ENCODE assay signal across 24 cellular contexts in genomic region chr16:15051387-15051951, GRCh38.
"Had no signal": no experiment of that assay in that cellular context is flagged by ENCODE, and none has a peak within 500 bp of the region (broad histone marks: within the 10 kb centered on the region; RNA-seq: fewer than 3 reads in every experiment).

No MANE protein-coding gene starts in this region.

- H3K27ac ChIP-seq: brain microvascular endothelial cell, esophagus muscularis mucosa, heart right ventricle, lower lobe of right lung, testis, transverse colon had no signal

- H3K4me1 ChIP-seq: testis had no signal

- H3K27ac Mint-ChIP-seq: activated CD8-positive, alpha-beta T cell treated with anti-CD3 and anti-CD28 coated beads for 36 hours; activated naive CD8-positive, alpha-beta T cell treated with anti-CD3 and anti-CD28 coated beads, Interleukin-2, amount 10 ng/mL, durations not matched to agents 7 days and 5 days; natural killer cell treated with Interleukin-12 subunit alpha and Interleukin-12 subunit beta and Interleukin-15 and Interleukin-18, amount 100 ng/mL, for 72 hours had no signal

- H3K4me3 Mint-ChIP-seq: activated CD8-positive, alpha-beta T cell treated with anti-CD3 and anti-CD28 coated beads for 36 hours; activated naive CD8-positive, alpha-beta T cell treated with anti-CD3 and anti-CD28 coated beads, Interleukin-2, amount 10 ng/mL, durations not matched to agents 7 days and 5 days; natural killer cell treated with Interleukin-12 subunit alpha and Interleukin-12 subunit beta and Interleukin-15 and Interleukin-18, amount 100 ng/mL, for 72 hours; T-helper 17 cell had no signal

- DNase-seq: activated CD4-positive, alpha-beta T cell treated with anti-CD3 and anti-CD28 coated beads, Interleukin-2, amount 50 U/mL, for 1 hour; activated CD8-positive, alpha-beta T cell treated with anti-CD3 and anti-CD28 coated beads for 36 hours; activated naive CD4-positive, alpha-beta T cell; activated naive CD8-positive, alpha-beta T cell treated with anti-CD3 and anti-CD28 coated beads, Interleukin-2, amount 10 ng/mL, durations not matched to agents 7 days and 5 days; activated T-cell treated with anti-CD3 and anti-CD28 coated beads, Interleukin-2, amount 50 U/mL, for 48 hours; brain microvascular endothelial cell; caudate nucleus; dermis blood vessel endothelial cell; effector CD4-positive, alpha-beta T cell; foreskin melanocyte; heart right ventricle; lower lobe of right lung; mucosa of descending colon; posterior cingulate gyrus; stimulated activated CD4-positive, alpha-beta T cell treated with anti-CD3 and anti-CD28 coated beads, Interleukin-12 subunit alpha, Interleukin-12 subunit beta, amount 100 ng/mL, for 4 hours; stimulated activated CD4-positive, alpha-beta T cell treated with anti-CD3 and anti-CD28 coated beads, Interleukin-4, amount 100 ng/mL, for 1 hour; stimulated activated naive CD8-positive, alpha-beta T cell treated with anti-CD3 and anti-CD28 coated beads, Interleukin-15, Interleukin-2, amounts not matched to agents 100 U/mL and 50 U/mL, for 24 hours; T-helper 17 cell; T1000; testis; transverse colon had no signal

- H3K27me3 ChIP-seq: brain microvascular endothelial cell, esophagus muscularis mucosa, heart right ventricle, testis, transverse colon had no signal

- H3K9me3 Mint-ChIP-seq: activated CD8-positive, alpha-beta T cell treated with anti-CD3 and anti-CD28 coated beads for 36 hours; activated naive CD8-positive, alpha-beta T cell treated with anti-CD3 and anti-CD28 coated beads, Interleukin-2, amount 10 ng/mL, durations not matched to agents 7 days and 5 days; natural killer cell treated with Interleukin-12 subunit alpha and Interleukin-12 subunit beta and Interleukin-15 and Interleukin-18, amount 100 ng/mL, for 72 hours had no signal

- H3K9me3 ChIP-seq: esophagus muscularis mucosa, heart right ventricle, lower lobe of right lung, mucosa of descending colon, testis, transverse colon had no signal

- H3K27me3 Mint-ChIP-seq: activated CD8-positive, alpha-beta T cell treated with anti-CD3 and anti-CD28 coated beads for 36 hours; activated naive CD8-positive, alpha-beta T cell treated with anti-CD3 and anti-CD28 coated beads, Interleukin-2, amount 10 ng/mL, durations not matched to agents 7 days and 5 days; natural killer cell treated with Interleukin-12 subunit alpha and Interleukin-12 subunit beta and Interleukin-15 and Interleukin-18, amount 100 ng/mL, for 72 hours; T-helper 17 cell had no signal

- H3K36me3 ChIP-seq: transverse colon had no signal

- H3K4me3 ChIP-seq: esophagus muscularis mucosa, heart right ventricle, lower lobe of right lung, mucosa of descending colon, skin epidermis, testis, transverse colon had no signal

- H3K36me3 Mint-ChIP-seq: natural killer cell treated with Interleukin-12 subunit alpha and Interleukin-12 subunit beta and Interleukin-15 and Interleukin-18, amount 100 ng/mL, for 72 hours had no signal
